35 cellular contexts compared by ENCODE assay signal in the genomic region with DNA sequence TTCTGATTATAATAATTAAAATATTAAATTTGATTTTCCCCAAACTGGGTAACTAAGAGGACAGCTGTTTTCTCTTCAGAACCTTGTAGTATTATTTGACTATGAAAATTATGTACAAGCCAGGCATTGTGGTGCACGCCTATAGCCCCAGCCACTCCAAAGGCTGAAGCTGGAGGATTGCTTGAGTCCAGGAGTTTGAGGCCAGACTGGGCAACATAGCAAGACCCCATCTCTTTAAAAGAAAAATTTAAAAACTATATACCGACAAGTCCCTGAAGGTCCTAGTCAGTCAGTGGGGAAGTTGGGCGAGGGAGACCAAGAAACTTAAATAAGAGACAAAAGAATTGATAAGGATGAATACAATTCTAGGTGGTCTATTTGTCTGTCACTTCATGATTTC.
"Had no signal": no experiment of that assay in that cellular context is flagged by ENCODE, and none has a peak within 500 bp of the region (broad histone marks: within the 10 kb centered on the region; RNA-seq: fewer than 3 reads in every experiment).

No MANE protein-coding gene starts in this region.

- H3K36me3 ChIP-seq: MG63 had no signal

- H3K4me3 ChIP-seq: MG63 had no signal

- H3K9me3 ChIP-seq: MG63 had no signal

- DNase-seq: Karpas-422, Kasumi-1, MG63, MM.1S, MV-4-11, NCI-H1048, NCI-H1092, NCI-H1092 treated with DMSO at 0.1 percent for 48 hours, NCI-H1105, NCI-H1105 treated with DMSO at 0.1 percent for 48 hours, NCI-H1417, NCI-H1417 treated with DMSO at 0.1 percent for 48 hours, NCI-H1436, NCI-H1436 treated with DMSO at 0.1 percent for 48 hours, NCI-H146, NCI-H1694, NCI-H1694 treated with DMSO at 0.1 percent for 48 hours, NCI-H187, NCI-H187 treated with DMSO at 0.1 percent for 48 hours, NCI-H1930, NCI-H2029, NCI-H2029 treated with DMSO at 0.1 percent for 48 hours, NCI-H2081, NCI-H2081 treated with DMSO at 0.1 percent for 48 hours, NCI-H2107, NCI-H2171, NCI-H2171 treated with DMSO at 0.1 percent for 48 hours, NCI-H2227 treated with DMSO at 0.1 percent for 48 hours, NCI-H226, NCI-H345, NCI-H446, NCI-H446 treated with DMSO at 0.1 percent for 48 hours, NCI-H510A, NCI-H510A treated with DMSO at 0.1 percent for 48 hours, NCI-H524 had no signal
